Comparison of ENCODE assay signal across 8 cellular contexts in genomic region chr9:4792572-4793411, GRCh38. TPM values are rescaled to one million over a fixed set of nuclear protein-coding genes. Genes with fewer than 3 reads are reported as not detected.
DNase-seq lines count a peak whose midpoint lies in the region; TF ChIP-seq lines count a peak whose summit lies in the region.

Gene RCL1, plus strand, starts transcription at chr9:4792944. Its CDS starts 148 bp downstream, at chr9:4793092.

- H3K27ac Mint-ChIP-seq in activated naive CD4-positive, alpha-beta T cell treated with anti-CD3 and anti-CD28 coated beads, Interleukin-2, amount 10 ng/mL, durations not matched to agents 7 days and 5 days: peak within 1 kb of the TSS; percentile 92

- CTCF ChIA-PET in activated naive CD4-positive, alpha-beta T cell treated with anti-CD3 and anti-CD28 coated beads, Interleukin-2, amount 10 ng/mL, durations not matched to agents 7 days and 5 days (lab: Charles Lee): interaction anchor here (0.7 to 3.1 kb wide), 5 partner anchors 29 to 196 kb away, joined by 3 to 8 read pairs (median 3); partner anchors contain the start of gene JAK2

- TF ChIP-seq CTCF in HFF-Myc (IDR thresholded peaks at IDR 0.05; ENCODE audit: low read depth, low read length, missing control alignments): no peak

- H3K27me3 Mint-ChIP-seq in activated naive CD4-positive, alpha-beta T cell treated with anti-CD3 and anti-CD28 coated beads, Interleukin-2, amount 10 ng/mL, durations not matched to agents 7 days and 5 days: peaks cover 8% of the 10 kb centered on the region

- H3K4me1 Mint-ChIP-seq in activated naive CD4-positive, alpha-beta T cell treated with anti-CD3 and anti-CD28 coated beads, Interleukin-2, amount 10 ng/mL, durations not matched to agents 7 days and 5 days: peaks cover 45% of the 10 kb centered on the region

- H3K9me3 Mint-ChIP-seq in activated naive CD4-positive, alpha-beta T cell treated with anti-CD3 and anti-CD28 coated beads, Interleukin-2, amount 10 ng/mL, durations not matched to agents 7 days and 5 days: no peaks in the 10 kb centered on the region

- H3K4me3 ChIP-seq in HFF-Myc (replicated peaks; ENCODE audit: low read depth, low read length): peak within 1 kb of the TSS; percentile 94

- DNase-seq in GM03348 (ENCODE audit: low spot score) (peak; percentile 99), HFF-Myc (ENCODE audit: extremely low read depth, low read depth) (peak; percentile 73), NAMALWA (ENCODE audit: low spot score) (peak; percentile 97), SK-N-DZ (ENCODE audit: low spot score) (peak; percentile 89), germinal center (ENCODE audit: low spot score) (peak; percentile 99), non-pigmented ciliary epithelial cell (ENCODE audit: low read depth) (peak; percentile 69), superior temporal gyrus (ENCODE audit: extremely low spot score) (peak; percentile 96)
- DNase-seq in activated naive CD4-positive, alpha-beta T cell treated with anti-CD3 and anti-CD28 coated beads, Interleukin-2, amount 10 ng/mL, durations not matched to agents 7 days and 5 days: peak; percentile 97

- H3K4me3 Mint-ChIP-seq in activated naive CD4-positive, alpha-beta T cell treated with anti-CD3 and anti-CD28 coated beads, Interleukin-2, amount 10 ng/mL, durations not matched to agents 7 days and 5 days: peak within 1 kb of the TSS; percentile 89

- peaks cover 5% of the 10 kb centered on the region for H3K36me3 Mint-ChIP-seq in activated naive CD4-positive, alpha-beta T cell treated with anti-CD3 and anti-CD28 coated beads, Interleukin-2, amount 10 ng/mL, durations not matched to agents 7 days and 5 days

RNA-seq across cellular contexts. Expression of gene RCL1, which starts in this region (rescaled TPM):
- polyA plus RNA-seq in SK-N-DZ (2014; cell fraction: cytosol; rRNA removed): 10.0 and 18.5 TPM in 2 replicates
- 10.7 and 18.6 TPM in 2 replicates for polyA plus RNA-seq in SK-N-DZ (2014; cell fraction: nucleus; rRNA removed)

Comparison
In these comparisons a context has a peak if more than half of its experiments do, and no peak if none do; other contexts are left out.
1. Peak in every context shown above with its lines: DNase-seq and H3K4me3 ChIP-seq.